19 cellular contexts compared by ENCODE assay signal in the genomic region with DNA sequence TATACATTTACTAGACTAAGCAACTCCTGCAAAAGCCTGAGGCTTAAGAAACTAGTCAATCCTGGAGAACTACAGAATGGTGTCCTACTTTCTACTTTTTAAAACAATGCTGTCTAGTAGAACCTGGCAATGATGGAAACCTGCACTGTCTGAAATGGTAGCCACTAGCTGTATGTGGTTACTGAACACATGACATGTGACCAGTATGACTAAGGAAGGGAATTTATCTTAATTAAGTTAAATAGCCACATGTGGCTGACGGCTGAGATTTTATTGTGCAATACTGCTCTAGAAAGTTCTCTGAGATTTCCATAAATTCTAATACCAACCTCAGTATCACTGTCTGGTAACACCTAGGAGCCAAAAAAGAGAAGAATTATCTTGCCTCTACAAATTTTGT. TPM values are rescaled to one million over a fixed set of nuclear protein-coding genes. Genes with fewer than 3 reads are reported as not detected.
A peak's percentile ranks its signal among the peaks of the same experiment; 100 is the strongest.
DNase-seq lines count a peak whose midpoint lies in the region; ATAC-seq and TF ChIP-seq lines count a peak whose summit lies in the region.
"Had no signal": no experiment of that assay in that cellular context is flagged by ENCODE, and none has a peak within 500 bp of the region (broad histone marks: within the 10 kb centered on the region; RNA-seq: fewer than 3 reads in every experiment).

No MANE protein-coding gene starts in this region.

- H3K9me3 Mint-ChIP-seq in natural killer cell, result no peaks in the 10 kb centered on the region
- no peaks in the 10 kb centered on the region for H3K9me3 Mint-ChIP-seq in activated naive CD8-positive, alpha-beta T cell treated with anti-CD3 and anti-CD28 coated beads, Interleukin-2, amount 50 U/mL, for 24 hours
- H3K9me3 Mint-ChIP-seq: T-cell had no signal

- DNase-seq in AG10803 (ENCODE audit: low read depth), result peak; percentile 91
- peak; percentile 48 for DNase-seq in MV-4-11 (lab: John Stamatoyannopoulos, UW)
- peak; percentile 77 for DNase-seq in choroid plexus epithelial cell (ENCODE audit: low read depth)
- DNase-seq in natural killer cell, result no peak
- DNase-seq in COR-L47 (lab: John Stamatoyannopoulos, UW), result no peak
- DNase-seq in activated naive CD8-positive, alpha-beta T cell treated with anti-CD3 and anti-CD28 coated beads, Interleukin-2, amount 50 U/mL, for 24 hours, result no peak
- no peak for DNase-seq in NCI-H1105 treated with DMSO at 0.1 percent for 48 hours (lab: John Stamatoyannopoulos, UW)
- DNase-seq: activated CD4-positive, alpha-beta T cell treated with anti-CD3 and anti-CD28 coated beads, Interleukin-2, amount 50 U/mL, for 1 hour; activated gamma-delta T cell; GDM1; heart left ventricle; NCI-H1694 treated with DMSO at 0.1 percent for 48 hours; retina; T-cell; transverse colon had no signal

- H3K27ac Mint-ChIP-seq in natural killer cell, result no peak overlapping the region
- H3K27ac Mint-ChIP-seq in activated naive CD8-positive, alpha-beta T cell treated with anti-CD3 and anti-CD28 coated beads, Interleukin-2, amount 50 U/mL, for 24 hours, result no peak overlapping the region
- H3K27ac Mint-ChIP-seq: T-cell had no signal

- no peaks in the 10 kb centered on the region for H3K27me3 Mint-ChIP-seq in natural killer cell (ENCODE audit: low read depth in 2 of 2)
- no peaks in the 10 kb centered on the region for H3K27me3 Mint-ChIP-seq in activated naive CD8-positive, alpha-beta T cell treated with anti-CD3 and anti-CD28 coated beads, Interleukin-2, amount 50 U/mL, for 24 hours
- H3K27me3 Mint-ChIP-seq: T-cell had no signal

- TF ChIP-seq CTCF in AG10803 (conservative IDR thresholded peaks at IDR 0.05; ENCODE audit: low read length), result no peak
- TF ChIP-seq CTCF in choroid plexus epithelial cell (conservative IDR thresholded peaks at IDR 0.05; ENCODE audit: low read depth, low read length), result no peak
- no peak for TF ChIP-seq CTCF in natural killer cell (IDR thresholded peaks at IDR 0.05)

- intact Hi-C loops in natural killer cell (cut with micrococcal nuclease), result no loop called here

- H3K4me3 ChIP-seq in AG10803 (ENCODE audit: low read length) (no peak overlapping the region), choroid plexus epithelial cell (ENCODE audit: low read depth, low read length) (no peak overlapping the region)
- H3K4me3 ChIP-seq: BLaER1, coronary artery, heart left ventricle, lung, transverse colon had no signal

- H3K4me3 Mint-ChIP-seq in natural killer cell, result no peak overlapping the region
- no peak overlapping the region for H3K4me3 Mint-ChIP-seq in activated naive CD8-positive, alpha-beta T cell treated with anti-CD3 and anti-CD28 coated beads, Interleukin-2, amount 50 U/mL, for 24 hours
- H3K4me3 Mint-ChIP-seq: T-cell had no signal

- peaks cover 10% of the 10 kb centered on the region for H3K36me3 Mint-ChIP-seq in natural killer cell
- peaks cover 29% of the 10 kb centered on the region for H3K36me3 Mint-ChIP-seq in activated naive CD8-positive, alpha-beta T cell treated with anti-CD3 and anti-CD28 coated beads, Interleukin-2, amount 50 U/mL, for 24 hours (ENCODE audit: low read depth)

- H3K4me1 Mint-ChIP-seq in natural killer cell, result peaks cover 7 to 10% of the 10 kb centered on the region in 2 donors
- H3K4me1 Mint-ChIP-seq in activated naive CD8-positive, alpha-beta T cell treated with anti-CD3 and anti-CD28 coated beads, Interleukin-2, amount 50 U/mL, for 24 hours, result peaks cover 3% of the 10 kb centered on the region

- ATAC-seq in natural killer cell, result peak in 2 of 3 donors; percentile 24 to 42
- no peak for ATAC-seq in activated naive CD8-positive, alpha-beta T cell treated with anti-CD3 and anti-CD28 coated beads, Interleukin-2, amount 50 U/mL, for 24 hours
- ATAC-seq in GM18909 (IDR thresholded peaks at IDR 0.05; ENCODE audit: poor library complexity, unreplicated experiment), result no peak
- ATAC-seq: heart left ventricle, T-cell had no signal

RNA-seq across cellular contexts. Expression of gene RAPGEF6, which starts 44.9 kb away (rescaled TPM):
- total RNA-seq in natural killer cell, result 10 to 100 TPM; 30.1 to 61.0 (median 42.1) TPM

Comparison
In these comparisons a context has a peak if more than half of its experiments do, and no peak if none do; other contexts are left out.
1. DNase-seq: peak in AG10803 (single experiment), MV-4-11 (single experiment) and choroid plexus epithelial cell (single experiment); none in natural killer cell (single experiment), COR-L47 (single experiment), activated naive CD8-positive, alpha-beta T cell treated with anti-CD3 and anti-CD28 coated beads, Interleukin-2, amount 50 U/mL, for 24 hours (single experiment) and NCI-H1105 treated with DMSO at 0.1 percent for 48 hours (single experiment).
2. ATAC-seq: peak in natural killer cell (2 of 3); none in activated naive CD8-positive, alpha-beta T cell treated with anti-CD3 and anti-CD28 coated beads, Interleukin-2, amount 50 U/mL, for 24 hours (single experiment) and GM18909 (single experiment).